ENCODE assay signal across 11 cellular contexts in the genomic region with DNA sequence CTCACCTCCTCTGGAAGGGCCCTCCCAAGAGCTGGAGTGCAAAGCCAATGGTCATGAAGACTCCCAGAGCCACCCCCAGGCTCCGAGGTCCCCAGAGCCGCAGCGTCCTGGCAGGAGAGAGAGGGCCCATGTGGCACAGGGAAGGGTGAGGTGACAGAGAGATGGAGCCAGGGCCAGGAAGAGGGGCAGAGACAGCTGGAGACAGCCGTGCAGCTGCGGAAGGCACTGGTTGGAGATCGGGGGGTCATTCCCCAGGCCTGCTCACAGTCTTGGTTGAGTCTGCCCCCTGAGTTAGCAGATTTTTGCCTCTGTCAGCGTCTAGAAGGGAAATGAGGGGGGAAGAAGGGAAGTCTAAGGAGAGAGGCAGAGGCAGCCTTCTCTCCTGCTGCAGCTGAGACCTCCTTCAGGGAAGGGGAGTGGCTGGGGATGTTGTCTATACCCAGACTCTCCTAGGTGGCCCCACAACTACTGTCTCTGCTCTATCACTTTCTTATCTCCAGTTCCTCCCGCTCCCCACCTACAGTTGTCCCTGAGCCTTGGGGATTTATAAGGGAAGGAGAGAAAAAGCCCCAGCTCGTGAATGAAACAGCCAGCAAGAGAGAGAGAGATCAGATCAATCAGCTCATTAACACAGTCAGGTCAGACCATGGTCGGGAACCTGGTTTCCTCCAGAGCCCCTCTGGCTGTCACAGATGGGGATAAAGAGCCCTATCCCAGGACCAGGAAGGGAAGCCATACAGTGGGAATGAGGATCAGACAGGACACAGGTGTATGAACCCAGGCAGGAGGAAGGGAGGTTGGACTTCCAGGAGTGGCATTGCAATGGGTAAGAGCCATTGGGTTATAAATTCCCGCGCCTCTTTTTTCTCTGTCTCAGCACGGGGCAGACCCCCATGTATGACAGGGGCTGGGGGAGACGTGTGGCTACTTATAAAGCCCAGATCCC. TPM values are rescaled to one million over a fixed set of nuclear protein-coding genes. Genes with fewer than 3 reads are reported as not detected.
DNase-seq lines count a peak whose midpoint lies in the region; ATAC-seq and TF ChIP-seq lines count a peak whose summit lies in the region.
"Had no signal": no experiment of that assay in that cellular context is flagged by ENCODE, and none has a peak within 500 bp of the region (broad histone marks: within the 10 kb centered on the region; RNA-seq: fewer than 3 reads in every experiment).

No MANE protein-coding gene starts in this region.

- peak overlapping the region; percentile 74 for H3K4me3 Mint-ChIP-seq in stimulated activated naive CD8-positive, alpha-beta T cell treated with anti-CD3 and anti-CD28 coated beads, Interleukin-15, Interleukin-2, amounts not matched to agents 100 ng/mL and 50 ng/mL, for 24 hours

- peaks cover 0 to 8% of the 10 kb centered on the region in 2 donors for H3K27me3 ChIP-seq in muscle layer of colon (ENCODE audit: control insufficient read depth in 1 of 2, insufficient read depth in 2 of 2, low read length in 2 of 2)
- H3K27me3 ChIP-seq in foreskin keratinocyte: peaks cover 34% of the 10 kb centered on the region
- H3K27me3 ChIP-seq: testis had no signal

- H3K36me3 ChIP-seq in muscle layer of colon (ENCODE audit: insufficient read depth, low read length): no peaks in the 10 kb centered on the region

- H3K9me3 ChIP-seq in muscle layer of colon (ENCODE audit: low read length): no peaks in the 10 kb centered on the region
- H3K9me3 ChIP-seq: testis had no signal

- peak overlapping the region in 1 of 2 donors; percentile 78 for H3K4me3 ChIP-seq in muscle layer of colon (ENCODE audit: low read depth in 1 of 2, low read length in 2 of 2)

- no peak for ATAC-seq in stimulated activated naive CD8-positive, alpha-beta T cell treated with anti-CD3 and anti-CD28 coated beads, Interleukin-15, Interleukin-2, amounts not matched to agents 100 U/mL and 50 U/mL, for 24 hours
- no peak for ATAC-seq in GM21381 (IDR thresholded peaks at IDR 0.05; ENCODE audit: unreplicated experiment)
- ATAC-seq in foreskin keratinocyte: no peak

- peaks cover 21% of the 10 kb centered on the region for H3K27me3 Mint-ChIP-seq in stimulated activated naive CD8-positive, alpha-beta T cell treated with anti-CD3 and anti-CD28 coated beads, Interleukin-15, Interleukin-2, amounts not matched to agents 100 ng/mL and 50 ng/mL, for 24 hours

- no peaks in the 10 kb centered on the region for H3K9me3 Mint-ChIP-seq in stimulated activated naive CD8-positive, alpha-beta T cell treated with anti-CD3 and anti-CD28 coated beads, Interleukin-15, Interleukin-2, amounts not matched to agents 100 ng/mL and 50 ng/mL, for 24 hours

- H3K4me1 ChIP-seq in muscle layer of colon (ENCODE audit: insufficient read depth, low read length): peaks cover 19% of the 10 kb centered on the region
- peaks cover 21% of the 10 kb centered on the region for H3K4me1 ChIP-seq in foreskin keratinocyte

- DNase-seq in stimulated activated naive CD8-positive, alpha-beta T cell treated with anti-CD3 and anti-CD28 coated beads, Interleukin-15, Interleukin-2, amounts not matched to agents 100 U/mL and 50 U/mL, for 24 hours: no peak
- DNase-seq in caudate nucleus (lab: John Stamatoyannopoulos, UW): peak in 2 of 61 donors; percentile 10 to 13
- DNase-seq in NCI-H524 (lab: John Stamatoyannopoulos, UW): no peak
- no peak for DNase-seq in foreskin keratinocyte
- no peak for DNase-seq in A172 (ENCODE audit: low spot score)
- DNase-seq: NCI-H446 treated with DMSO at 0.1 percent for 48 hours had no signal

- no peaks in the 10 kb centered on the region for H3K36me3 Mint-ChIP-seq in stimulated activated naive CD8-positive, alpha-beta T cell treated with anti-CD3 and anti-CD28 coated beads, Interleukin-15, Interleukin-2, amounts not matched to agents 100 ng/mL and 50 ng/mL, for 24 hours (ENCODE audit: low read depth)

- peak overlapping the region; percentile 71 for H3K9ac ChIP-seq in muscle layer of colon (ENCODE audit: low read length)

- TF ChIP-seq CTCF in foreskin keratinocyte (conservative IDR thresholded peaks at IDR 0.05): no peak

- H3K27ac Mint-ChIP-seq in stimulated activated naive CD8-positive, alpha-beta T cell treated with anti-CD3 and anti-CD28 coated beads, Interleukin-15, Interleukin-2, amounts not matched to agents 100 ng/mL and 50 ng/mL, for 24 hours: peak overlapping the region; percentile 77

- H3K4me1 Mint-ChIP-seq in stimulated activated naive CD8-positive, alpha-beta T cell treated with anti-CD3 and anti-CD28 coated beads, Interleukin-15, Interleukin-2, amounts not matched to agents 100 ng/mL and 50 ng/mL, for 24 hours (ENCODE audit: low read depth): peaks cover 73% of the 10 kb centered on the region

- peak overlapping the region; percentile 22 for H3K27ac ChIP-seq in caudate nucleus (ENCODE audit: low read depth, low read length)
- peak overlapping the region; percentile 78 for H3K27ac ChIP-seq in muscle layer of colon (ENCODE audit: low read depth, low read length)
- no peak overlapping the region for H3K27ac ChIP-seq in foreskin keratinocyte

RNA-seq across cellular contexts. Expression of gene GAL3ST4, which starts 1.2 kb away (rescaled TPM):
- total RNA-seq in foreskin keratinocyte: 1.6 and 2.2 TPM in 2 replicates
- polyA plus RNA-seq in foreskin keratinocyte: 1.8 and 2.6 TPM in 2 replicates
- total RNA-seq in A172 (2014; rRNA removed; shearing (Covaris generic)): 0.07 and 0.46 TPM in 2 replicates

RNA-seq across cellular contexts. Expression of gene TRAPPC14, which starts 8.7 kb away (rescaled TPM):
- total RNA-seq in foreskin keratinocyte: 14.3 and 15.8 TPM in 2 replicates
- polyA plus RNA-seq in foreskin keratinocyte: 15.7 and 16.2 TPM in 2 replicates
- total RNA-seq in A172 (2014; rRNA removed; shearing (Covaris generic)): 9.0 and 11.2 TPM in 2 replicates

RNA-seq across cellular contexts. Expression of gene GPC2, which starts 9.9 kb away (rescaled TPM):
- 1.4 TPM in 2 replicates for total RNA-seq in foreskin keratinocyte
- polyA plus RNA-seq in foreskin keratinocyte: 1.2 and 1.5 TPM in 2 replicates
- total RNA-seq in A172 (2014; rRNA removed; shearing (Covaris generic)): 4.6 and 7.4 TPM in 2 replicates

RNA-seq across cellular contexts. Expression of gene STAG3, which starts 10.5 kb away (rescaled TPM):
- total RNA-seq in foreskin keratinocyte: 0.32 and 0.34 TPM in 2 replicates
- 0.29 and 0.64 TPM in 2 replicates for polyA plus RNA-seq in foreskin keratinocyte
- 2.9 and 9.0 TPM in 2 replicates for total RNA-seq in A172 (2014; rRNA removed; shearing (Covaris generic))
- total RNA-seq: myocyte had no signal

RNA-seq across cellular contexts. Expression of gene LAMTOR4, which starts 18.5 kb away (rescaled TPM):
- 121 and 131 TPM in 2 replicates for total RNA-seq in foreskin keratinocyte
- polyA plus RNA-seq in foreskin keratinocyte: 196 and 202 TPM in 2 replicates
- total RNA-seq in A172 (2014; rRNA removed; shearing (Covaris generic)): 154 and 178 TPM in 2 replicates
